1 cellular context compared by ENCODE assay signal in genomic region chr18:32922951-32923430, GRCh38.
TF ChIP-seq lines count a peak whose summit lies in the region.

No MANE protein-coding gene starts in this region.

TF ChIP-seq in SK-N-SH, 30 proteins besides CTCF, POLR2A, EP300 and RAD21 (continued from another document):
- TF ChIP-seq ZBTB33 (IDR thresholded peaks at IDR 0.05; ENCODE audit: borderline replicate concordance, low read depth) = no peak
- TF ChIP-seq RXRA (IDR thresholded peaks at IDR 0.05; ENCODE audit: borderline replicate concordance, low read depth) = no peak
- TF ChIP-seq MAX (IDR thresholded peaks at IDR 0.05; ENCODE audit: low read depth) = no peak
- TF ChIP-seq MXI1 (IDR thresholded peaks at IDR 0.05; ENCODE audit: low read depth, low read length) = no peak
- no peak for TF ChIP-seq IRF3 (IDR thresholded peaks at IDR 0.05; ENCODE audit: low read depth, low read length)
- no peak for TF ChIP-seq ELF1 (IDR thresholded peaks at IDR 0.05)
- TF ChIP-seq USF1 (IDR thresholded peaks at IDR 0.05; ENCODE audit: borderline replicate concordance, low read depth) = no peak
- TF ChIP-seq USF2 (IDR thresholded peaks at IDR 0.05; ENCODE audit: borderline replicate concordance, low read depth, low read length) = no peak
- no peak for TF ChIP-seq FOSL2 (IDR thresholded peaks at IDR 0.05; ENCODE audit: borderline replicate concordance, low read depth)
- TF ChIP-seq RFX5 (IDR thresholded peaks at IDR 0.05; ENCODE audit: low read length) = no peak
- no peak for TF ChIP-seq SMC3 (IDR thresholded peaks at IDR 0.05; ENCODE audit: low read depth, low read length)
